In the genomic region with DNA sequence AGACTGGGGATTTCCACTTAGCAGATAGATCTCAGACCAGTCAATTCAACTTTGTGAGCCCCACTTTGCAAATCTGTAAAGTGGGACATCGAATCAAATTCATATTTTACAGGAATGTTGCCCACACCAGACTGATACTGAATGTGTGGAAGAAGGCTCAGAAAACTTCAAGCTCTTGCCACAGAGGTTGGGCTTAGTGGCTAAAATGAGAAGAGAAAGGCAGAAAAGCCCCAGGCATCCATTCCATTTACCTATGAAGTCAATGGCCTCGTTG, we compare ENCODE assay signal across 9 cellular contexts. TPM values are rescaled to one million over a fixed set of nuclear protein-coding genes. Genes with fewer than 3 reads are reported as not detected.
A peak's percentile ranks its signal among the peaks of the same experiment; 100 is the strongest.
DNase-seq lines count a peak whose midpoint lies in the region; ATAC-seq, FAIRE-seq and TF ChIP-seq lines count a peak whose summit lies in the region.
"Had no signal": no experiment of that assay in that cellular context is flagged by ENCODE, and none has a peak within 500 bp of the region (broad histone marks: within the 10 kb centered on the region; RNA-seq: fewer than 3 reads in every experiment).

No MANE protein-coding gene starts in this region.

- no peak for TF ChIP-seq EP300 in SK-N-SH (IDR thresholded peaks at IDR 0.05; ENCODE audit: borderline replicate concordance in 1 of 2, low read depth in 1 of 2, low read length in 1 of 2)

- H3K36me3 Mint-ChIP-seq in astrocyte (ENCODE audit: low read depth, unreplicated experiment): peaks cover 16% of the 10 kb centered on the region

- peak overlapping the region; percentile 96 for H3K9ac ChIP-seq in SK-N-SH
- peak overlapping the region; percentile 98 for H3K9ac ChIP-seq in astrocyte (ENCODE audit: low read length)
- peak overlapping the region; percentile 98 for H3K9ac ChIP-seq in liver (ENCODE audit: low read depth in 1 of 2, low read length in 2 of 2)

- peak overlapping the region; percentile 93 for H3K27ac Mint-ChIP-seq in astrocyte (ENCODE audit: unreplicated experiment)

- H2AFZ ChIP-seq in SK-N-SH (ENCODE audit: low read depth): no peak overlapping the region
- H2AFZ ChIP-seq in astrocyte (ENCODE audit: low read depth, low read length): no peak overlapping the region

- peak overlapping the region; percentile 99 for H3K4me3 Mint-ChIP-seq in astrocyte (ENCODE audit: unreplicated experiment)

- H3K36me3 ChIP-seq in SK-N-SH (replicated peaks in 1 of 2; ENCODE audit: control insufficient read depth in 1 of 2, insufficient read depth in 2 of 2, low read length in 1 of 2) (peaks cover 21 to 29% of the 10 kb centered on the region in 2 experiments), astrocyte (ENCODE audit: insufficient read depth, low read length) (peaks cover 25% of the 10 kb centered on the region), liver (ENCODE audit: control insufficient read depth in 4 of 4, insufficient read depth in 3 of 4, low read depth in 1 of 4, low read length in 3 of 4) (peaks cover 0 to 28% (median 13%) of the 10 kb centered on the region in 4 donors)

- ATAC-seq in SK-N-SH treated with all-trans-retinoic acid at 6 μM for 48 hours: no peak
- ATAC-seq in GM18498 (IDR thresholded peaks at IDR 0.05; ENCODE audit: unreplicated experiment): no peak

- H3K9me3 ChIP-seq in SK-N-SH (no peaks in the 10 kb centered on the region), astrocyte (ENCODE audit: insufficient read depth, low read depth, low read length) (no peaks in the 10 kb centered on the region), liver (ENCODE audit: control insufficient read depth in 4 of 4, low read length in 3 of 4) (no peaks in the 10 kb centered on the region)

- H3K4me3 ChIP-seq in SK-N-SH (ENCODE audit: low read depth in 2 of 2, low read length in 1 of 2) (peak overlapping the region; percentile 89 to 93), astrocyte (ENCODE audit: insufficient read depth, low read depth, low read length) (peak overlapping the region; percentile 96), liver (ENCODE audit: low read depth in 1 of 3, low read length in 3 of 3) (peak overlapping the region; percentile 76 to 91 (median 79))

- CTCF ChIA-PET in SK-N-SH (lab: Yijun Ruan, JAX): interaction anchor here (1.0 to 5.9 kb wide), 7 partner anchors 8 to 290 kb away, joined by 3 to 113 read pairs (median 9); no protein-coding TSS in a partner anchor

- no peaks in the 10 kb centered on the region for H3K27me3 ChIP-seq in SK-N-SH (ENCODE audit: insufficient read depth)
- no peaks in the 10 kb centered on the region for H3K27me3 ChIP-seq in astrocyte (ENCODE audit: insufficient read depth, low read length)
- no peaks in the 10 kb centered on the region for H3K27me3 ChIP-seq in liver (ENCODE audit: control insufficient read depth in 4 of 4, insufficient read depth in 4 of 4, low read length in 3 of 4)

- H3K27ac ChIP-seq in SK-N-SH (ENCODE audit: low read depth in 2 of 2, low read length in 1 of 2) (peak overlapping the region; percentile 25 to 100; a peak in 3 of 4 replicates), astrocyte (ENCODE audit: low read depth, low read length) (peak overlapping the region; percentile 95), liver (ENCODE audit: low read depth in 1 of 2, low read length in 2 of 2) (peak overlapping the region; percentile 89 to 92), substantia nigra (ENCODE audit: low read depth, low read length, poor library complexity, severe bottlenecking) (peak overlapping the region; percentile 99)

- peaks cover 23 to 46% of the 10 kb centered on the region in 2 experiments for H3K4me1 ChIP-seq in SK-N-SH (ENCODE audit: control insufficient read depth in 1 of 2, insufficient read depth in 2 of 2, low read depth in 1 of 2, low read length in 1 of 2)
- peaks cover 55% of the 10 kb centered on the region for H3K4me1 ChIP-seq in astrocyte (ENCODE audit: insufficient read depth, low read length)
- peaks cover 5 to 33% (median 11%) of the 10 kb centered on the region in 4 donors for H3K4me1 ChIP-seq in liver (ENCODE audit: control insufficient read depth in 4 of 4, insufficient read depth in 4 of 4, low read length in 3 of 4)

- H3K4me2 ChIP-seq in SK-N-SH: peak overlapping the region; percentile 95
- peak overlapping the region; percentile 91 for H3K4me2 ChIP-seq in astrocyte (ENCODE audit: low read length)

- no peaks in the 10 kb centered on the region for H3K27me3 Mint-ChIP-seq in astrocyte (ENCODE audit: low read depth, unreplicated experiment)

- no peaks in the 10 kb centered on the region for H3K9me3 Mint-ChIP-seq in astrocyte (ENCODE audit: unreplicated experiment)

- FAIRE-seq in astrocyte (lab: Jason Lieb, UNC): no peak
- FAIRE-seq: A204.1 had no signal

- H3K4me1 Mint-ChIP-seq in astrocyte (ENCODE audit: low read depth, unreplicated experiment): peaks cover 50% of the 10 kb centered on the region

- peaks cover 43% of the 10 kb centered on the region for H3K79me2 ChIP-seq in SK-N-SH (ENCODE audit: insufficient read depth)
- peaks cover 38% of the 10 kb centered on the region for H3K79me2 ChIP-seq in astrocyte (ENCODE audit: insufficient read depth, low read length)

- peaks cover 77% of the 10 kb centered on the region for H3F3A ChIP-seq in SK-N-SH (replicated peaks; ENCODE audit: insufficient read depth)

- TF ChIP-seq RAD21 in SK-N-SH (IDR thresholded peaks at IDR 0.05; ENCODE audit: low read length) (no peak), liver (IDR thresholded peaks at IDR 0.05) (no peak)

- no peaks in the 10 kb centered on the region for H3K9me2 ChIP-seq in SK-N-SH

- H4K20me1 ChIP-seq in SK-N-SH (ENCODE audit: insufficient read depth): peaks cover 51% of the 10 kb centered on the region
- H4K20me1 ChIP-seq in astrocyte (ENCODE audit: insufficient read depth, low read length): peaks cover 48% of the 10 kb centered on the region

- DNase-seq in SK-N-SH (no peak), astrocyte (ENCODE audit: low read depth) (no peak), substantia nigra (lab: John Stamatoyannopoulos, UW) (no peak), islet precursor cell (no peak), mucosa of gallbladder (ENCODE audit: low spot score) (no peak)

- POLR2A ChIA-PET in SK-N-SH (lab: Yijun Ruan, JAX): no interaction called here

- TF ChIP-seq CTCF in SK-N-SH (IDR thresholded peaks at IDR 0.05) (no peak), astrocyte (IDR thresholded peaks at IDR 0.05; ENCODE audit: insufficient read depth, low read depth, low read length) (no peak), liver (IDR thresholded peaks at IDR 0.05; ENCODE audit: low read depth, low read length, missing input control) (no peak)

- 28% methylated on average over 2 of the region's 2 CpGs for WGBS in SK-N-SH (ENCODE audit: low lambda C conversion rate)
- WGBS in liver: 35% methylated on average over 2 of the region's 2 CpGs

TF ChIP-seq in SK-N-SH, 30 proteins besides CTCF, POLR2A, EP300 and RAD21 (continues in another document):
- TF ChIP-seq GATA2 (CRISPR knock-in tag; IDR thresholded peaks at IDR 0.05) (no peak), RXRA (IDR thresholded peaks at IDR 0.05; ENCODE audit: borderline replicate concordance, low read depth) (no peak), EZH2phosphoT487 (IDR thresholded peaks at IDR 0.05; ENCODE audit: borderline replicate concordance, low read depth) (no peak), FOSL2 (IDR thresholded peaks at IDR 0.05; ENCODE audit: borderline replicate concordance, low read depth) (no peak), GABPA (IDR thresholded peaks at IDR 0.05; ENCODE audit: low read depth) (no peak), SMC3 (IDR thresholded peaks at IDR 0.05; ENCODE audit: low read depth, low read length) (no peak)

TF ChIP-seq in SK-N-SH treated with all-trans-retinoic acid at 6 μM for 48 hours, 23 proteins besides CTCF, POLR2A, EP300 and RAD21 (continues in another document):
- TF ChIP-seq CSDC2 (CRISPR knock-in tag; IDR thresholded peaks at IDR 0.05): no peak
- TF ChIP-seq SNAI2 (CRISPR knock-in tag; IDR thresholded peaks at IDR 0.05): no peak
- TF ChIP-seq ISL1 (CRISPR knock-in tag; IDR thresholded peaks at IDR 0.05): no peak
- no peak for TF ChIP-seq RARB (CRISPR knock-in tag; IDR thresholded peaks at IDR 0.05)
- TF ChIP-seq BACH2 (CRISPR knock-in tag; IDR thresholded peaks at IDR 0.05; ENCODE audit: borderline replicate concordance): no peak
- TF ChIP-seq ESRRG (CRISPR knock-in tag; IDR thresholded peaks at IDR 0.05): no peak

TF ChIP-seq in liver, 16 proteins besides CTCF, POLR2A, EP300 and RAD21 (continues in another document):
- TF ChIP-seq EGR1 (IDR thresholded peaks at IDR 0.05; ENCODE audit: low read depth in 2 of 2): peak in 1 of 2 donors; percentile 9
- no peak for TF ChIP-seq FOXA1 (IDR thresholded peaks at IDR 0.05)
- peak; percentile 39 for TF ChIP-seq TAF1 (conservative IDR thresholded peaks at IDR 0.05)
- peak in 1 of 2 donors; percentile 2 for TF ChIP-seq RXRA (IDR thresholded peaks at IDR 0.05)
- no peak for TF ChIP-seq HNF4A (conservative IDR thresholded peaks at IDR 0.05)
- TF ChIP-seq REST (IDR thresholded peaks at IDR 0.05): no peak

RNA-seq across cellular contexts. Expression of gene DUSP1, which starts 1.7 kb away (rescaled TPM):
- polyA plus RNA-seq in SK-N-SH (2012; rRNA removed) (373 and 455 TPM in 2 replicates), liver (100 to 1,000 TPM; 124 to 237 TPM)
- polyA plus RNA-seq in SK-N-SH (2012; cell fraction: cytosol; rRNA removed): 208 and 248 TPM in 2 replicates
- polyA plus RNA-seq in SK-N-SH (2012; cell fraction: nucleus; rRNA removed): 873 and 891 TPM in 2 replicates
- total RNA-seq in astrocyte (80.5 and 90.1 TPM in 2 replicates), liver (10 to 100 TPM; 53.2 to 95.0 TPM), mucosa of gallbladder (240 TPM)
